23 cellular contexts compared by ENCODE assay signal in genomic region chr3:160084998-160085397, GRCh38.
DNase-seq lines count a peak whose midpoint lies in the region; ATAC-seq and TF ChIP-seq lines count a peak whose summit lies in the region.
"Had no signal": no experiment of that assay in that cellular context is flagged by ENCODE, and none has a peak within 500 bp of the region (broad histone marks: within the 10 kb centered on the region; RNA-seq: fewer than 3 reads in every experiment).

No MANE protein-coding gene starts in this region.

- H3K4me3 ChIP-seq in PC-9 (no peak overlapping the region), trophoblast cell (ENCODE audit: low read depth, low read length) (no peak overlapping the region), A673 (ENCODE audit: low read depth, low read length, poor library complexity, severe bottlenecking) (no peak overlapping the region)
- H3K4me3 ChIP-seq: A549, K562, Peyer's patch, SJSA1 had no signal

- no peak overlapping the region for H3K14ac ChIP-seq in trophoblast cell (ENCODE audit: low read length)

- H3K27ac ChIP-seq in PC-9 (peak overlapping the region; percentile 63), epithelial cell of prostate (peak overlapping the region; percentile 71), trophoblast cell (ENCODE audit: low read depth, low read length) (no peak overlapping the region), A673 (ENCODE audit: low read depth, low read length, poor library complexity, severe bottlenecking) (no peak overlapping the region)
- H3K27ac ChIP-seq: A549, Peyer's patch, SJSA1 had no signal

- H2BK12ac ChIP-seq in trophoblast cell (ENCODE audit: low read length), result no peak overlapping the region

- no peak overlapping the region for H3K23ac ChIP-seq in trophoblast cell (ENCODE audit: low read length)

- H3K36me3 ChIP-seq in PC-9 (ENCODE audit: low read depth), result no peaks in the 10 kb centered on the region
- no peaks in the 10 kb centered on the region for H3K36me3 ChIP-seq in trophoblast cell (ENCODE audit: control insufficient read depth in 1 of 2, insufficient read depth in 2 of 2, low read length in 2 of 2)
- no peaks in the 10 kb centered on the region for H3K36me3 ChIP-seq in A673 (ENCODE audit: insufficient read depth, low read length, poor library complexity, severe bottlenecking)
- H3K36me3 ChIP-seq: Peyer's patch, SJSA1 had no signal

- BruUV-seq in PC-9 (replicated peaks; lab: Mats Ljungman, UMichigan), result no TSS peak
- no TSS peak for BruUV-seq in A673 (replicated peaks; lab: Mats Ljungman, UMichigan)

- no peak overlapping the region for H2BK120ac ChIP-seq in trophoblast cell (ENCODE audit: insufficient read depth, low read length, poor library complexity)

- H3K4ac ChIP-seq in trophoblast cell (ENCODE audit: low read depth, low read length), result no peak overlapping the region

- H2AFZ ChIP-seq in PC-9 (no peak overlapping the region; the same call in 1 of the 2 replicates), trophoblast cell (ENCODE audit: insufficient read depth, low read length, poor library complexity) (no peak overlapping the region)

- CTCF ChIA-PET in PC-9 (lab: Charles Lee) (no interaction called here), A673 (lab: Charles Lee) (no interaction called here)

- H3K4me1 ChIP-seq in PC-9 (replicated peaks; ENCODE audit: insufficient read depth) (peaks cover 29% of the 10 kb centered on the region), trophoblast cell (ENCODE audit: control insufficient read depth in 1 of 2, insufficient read depth in 2 of 2, low read length in 2 of 2) (no peaks in the 10 kb centered on the region), A673 (ENCODE audit: insufficient read depth, low read length, poor library complexity, severe bottlenecking) (no peaks in the 10 kb centered on the region)
- H3K4me1 ChIP-seq: A549, Peyer's patch, SJSA1 had no signal

- no peaks in the 10 kb centered on the region for H4K20me1 ChIP-seq in PC-9 (ENCODE audit: insufficient read depth)

- no peak overlapping the region for H3K9ac ChIP-seq in trophoblast cell (ENCODE audit: low read length)

- no CpG with 5 or more reads among the region's 1 CpG for WGBS in trophoblast cell (ENCODE audit: extremely low coverage, insufficient coverage, insufficient read length)

- no peaks in the 10 kb centered on the region for H3K79me2 ChIP-seq in PC-9 (ENCODE audit: low read depth)
- H3K79me2 ChIP-seq in trophoblast cell (ENCODE audit: control insufficient read depth, insufficient read depth, low read length, poor library complexity), result no peaks in the 10 kb centered on the region

- peaks cover 7% of the 10 kb centered on the region; the same call in 1 of the 2 replicates for H3F3A ChIP-seq in PC-9 (ENCODE audit: insufficient read depth, low read depth)

- H4K8ac ChIP-seq in trophoblast cell (ENCODE audit: low read depth, low read length), result no peak overlapping the region

- no peaks in the 10 kb centered on the region for H3K9me3 ChIP-seq in PC-9 (ENCODE audit: insufficient read depth, low read depth)
- H3K9me3 ChIP-seq in trophoblast cell (ENCODE audit: insufficient read depth, low read depth, low read length), result no peaks in the 10 kb centered on the region
- H3K9me3 ChIP-seq in A673 (ENCODE audit: low read depth, low read length, poor library complexity, severe bottlenecking), result no peaks in the 10 kb centered on the region
- H3K9me3 ChIP-seq: A549, Peyer's patch, SJSA1 had no signal

- peak; percentile 43 for DNase-seq in NCI-H146 (lab: John Stamatoyannopoulos, UW)
- DNase-seq in PC-9, result peak; percentile 5 to 85
- DNase-seq in epithelial cell of prostate (ENCODE audit: low read depth, low spot score), result peak; percentile 82
- DNase-seq in trophoblast cell, result peak; percentile 19 to 29
- no peak for DNase-seq in A673 (ENCODE audit: low spot score)
- no peak for DNase-seq in SIG-M5 (lab: John Stamatoyannopoulos, UW)
- DNase-seq: C1 segment of cervical spinal cord; CD4-positive, alpha-beta memory T cell; COR-L47; DND-41; Kasumi-1; NCI-H1092 treated with DMSO at 0.1 percent for 48 hours; NCI-H1436 treated with DMSO at 0.1 percent for 48 hours; NCI-H2029 treated with DMSO at 0.1 percent for 48 hours; NCI-H2227 treated with DMSO at 0.1 percent for 48 hours; NCI-H510A; NCI-H69; Peyer's patch had no signal

- no peaks in the 10 kb centered on the region for H3K27me3 ChIP-seq in PC-9 (ENCODE audit: insufficient read depth, low read depth)
- H3K27me3 ChIP-seq in trophoblast cell (ENCODE audit: insufficient read depth, low read length), result no peaks in the 10 kb centered on the region
- no peaks in the 10 kb centered on the region for H3K27me3 ChIP-seq in A673 (replicated peaks; ENCODE audit: insufficient read depth, low read depth, low read length, poor library complexity)
- H3K27me3 ChIP-seq: Peyer's patch, SJSA1 had no signal

- POLR2A ChIA-PET in PC-9 (lab: Charles Lee; ENCODE audit: unreplicated experiment) (no interaction called here), A673 (lab: Charles Lee; ENCODE audit: low non-redundant PET) (no interaction called here)

- H4K12ac ChIP-seq in trophoblast cell (ENCODE audit: low read depth, low read length), result no peak overlapping the region

- H2AK5ac ChIP-seq in trophoblast cell (ENCODE audit: low read length), result no peak overlapping the region

- H3K79me1 ChIP-seq in trophoblast cell (ENCODE audit: low read length), result no peaks in the 10 kb centered on the region

- intact Hi-C loops in PC-9 (cut with micrococcal nuclease; ENCODE audit: unreplicated experiment) (no loop called here), A673 (cut with micrococcal nuclease; ENCODE audit: unreplicated experiment) (no loop called here)

- no peak for TF ChIP-seq CTCF in PC-9 (conservative IDR thresholded peaks at IDR 0.05)
- no peak for TF ChIP-seq CTCF in A673 (conservative IDR thresholded peaks at IDR 0.05; ENCODE audit: low read depth, low read length)

- no peak overlapping the region for H4K91ac ChIP-seq in trophoblast cell (ENCODE audit: low read depth, low read length)

- H3K18ac ChIP-seq in trophoblast cell (ENCODE audit: low read length), result no peak overlapping the region

- H3K4me2 ChIP-seq in PC-9 (peak overlapping the region; percentile 26), trophoblast cell (ENCODE audit: low read length) (no peak overlapping the region)
- H3K4me2 ChIP-seq: A549 had no signal

- H3K9me2 ChIP-seq in PC-9 (ENCODE audit: insufficient read depth), result no peaks in the 10 kb centered on the region

- no peak overlapping the region for H2BK5ac ChIP-seq in trophoblast cell (ENCODE audit: low read depth, low read length, poor library complexity)

- no peak for ATAC-seq in HG03135 (IDR thresholded peaks at IDR 0.05; ENCODE audit: unreplicated experiment)
- ATAC-seq: A549, K562, Right ventricle myocardium inferior had no signal

Comparison
In these comparisons a context has a peak if more than half of its experiments do, and no peak if none do; other contexts are left out.
1. DNase-seq: peak in NCI-H146 (single experiment), PC-9 (2 of 2), epithelial cell of prostate (single experiment) and trophoblast cell (2 of 2); none in A673 (single experiment) and SIG-M5 (single experiment).
2. H3K27ac ChIP-seq: peak in PC-9 (single experiment) and epithelial cell of prostate (single experiment); none in trophoblast cell (single experiment) and A673 (single experiment).